In the genomic region with DNA sequence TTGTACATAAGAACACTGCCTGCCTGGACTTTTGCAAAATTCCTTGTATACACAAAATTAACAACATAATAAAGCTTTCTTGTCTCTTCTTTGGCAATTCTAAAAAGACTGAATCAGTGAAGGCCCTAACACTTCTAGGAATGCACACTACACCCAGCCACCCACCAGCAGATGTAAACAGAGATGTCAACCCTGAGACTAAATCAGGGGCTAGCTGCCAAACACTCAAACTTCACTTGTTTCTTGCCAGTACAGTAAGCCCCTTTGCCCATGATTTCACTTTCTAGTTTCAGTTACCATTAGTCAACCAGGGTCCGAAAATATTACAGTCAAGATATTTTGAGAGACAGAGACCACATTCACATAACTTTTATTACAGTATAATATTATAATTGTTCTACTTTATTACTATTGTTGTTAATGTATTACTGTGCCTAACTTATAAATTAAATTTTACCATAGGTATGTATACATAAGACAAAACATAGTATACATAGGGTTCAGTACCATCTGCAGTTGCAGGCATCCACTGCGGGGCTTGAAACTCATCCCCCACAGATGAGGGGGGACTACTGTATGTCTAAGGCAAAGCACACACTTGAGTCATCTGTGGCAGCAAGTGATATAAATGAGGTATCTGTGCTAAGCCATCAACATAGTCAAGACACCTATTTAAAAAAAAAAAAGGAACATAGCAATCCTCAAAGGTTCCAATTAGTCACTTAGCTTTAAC, we compare ENCODE assay signal across 12 cellular contexts. TPM values are rescaled to one million over a fixed set of nuclear protein-coding genes. Genes with fewer than 3 reads are reported as not detected.
DNase-seq lines count a peak whose midpoint lies in the region; ATAC-seq and TF ChIP-seq lines count a peak whose summit lies in the region.
"Had no signal": no experiment of that assay in that cellular context is flagged by ENCODE, and none has a peak within 500 bp of the region (broad histone marks: within the 10 kb centered on the region; RNA-seq: fewer than 3 reads in every experiment).

No MANE protein-coding gene starts in this region.

- H3K4me3 Mint-ChIP-seq in activated CD8-positive, alpha-beta memory T cell treated with anti-CD3 and anti-CD28 coated beads, Interleukin-2, amount 10 ng/mL, durations not matched to agents 7 days and 5 days: no peak overlapping the region
- H3K4me3 Mint-ChIP-seq: neural crest cell had no signal

- H3K27me3 Mint-ChIP-seq in activated CD8-positive, alpha-beta memory T cell treated with anti-CD3 and anti-CD28 coated beads, Interleukin-2, amount 10 ng/mL, durations not matched to agents 7 days and 5 days: no peaks in the 10 kb centered on the region

- H3K36me3 ChIP-seq in PC-3 (ENCODE audit: low read depth, low read length) (no peaks in the 10 kb centered on the region; the same call in 1 of the 2 replicates), gastrocnemius medialis (no peaks in the 10 kb centered on the region)

- no TSS peak for BruUV-seq in PC-3 (replicated peaks; lab: Mats Ljungman, UMichigan)

- peaks cover 9% of the 10 kb centered on the region for H4K20me1 ChIP-seq in PC-3 (ENCODE audit: low read length)

- H3K9me3 Mint-ChIP-seq in activated CD8-positive, alpha-beta memory T cell treated with anti-CD3 and anti-CD28 coated beads, Interleukin-2, amount 10 ng/mL, durations not matched to agents 7 days and 5 days (ENCODE audit: low read depth): no peaks in the 10 kb centered on the region
- H3K9me3 Mint-ChIP-seq: neural crest cell had no signal

- CTCF ChIA-PET in activated CD8-positive, alpha-beta memory T cell treated with anti-CD3 and anti-CD28 coated beads, Interleukin-2, amount 10 ng/mL, durations not matched to agents 7 days and 5 days (lab: Charles Lee): interaction anchor here (0.8 to 1.2 kb wide), 2 partner anchors 8 to 13 kb away, joined by 5 to 6 read pairs; no protein-coding TSS in a partner anchor
- CTCF ChIA-PET in PC-3 (lab: Charles Lee): interaction anchor here (0.6 to 0.7 kb wide), 2 partner anchors 25 to 66 kb away, joined by 4 read pairs; no protein-coding TSS in a partner anchor
- CTCF ChIA-PET in GM10248 (lab: Yijun Ruan, JAX): interaction anchor here (1.5 to 7.1 kb wide), 3 partner anchors 7 to 13 kb away, joined by 3 to 58 read pairs (median 18); no protein-coding TSS in a partner anchor

- no peaks in the 10 kb centered on the region for H3K9me2 ChIP-seq in PC-3 (replicated peaks; ENCODE audit: low read length)

- intact Hi-C loops in PC-3 (cut with micrococcal nuclease): no loop called here
- intact Hi-C loops in gastrocnemius medialis (cut with DNase I; ENCODE audit: low total_unique reads): no loop called here

- H3K4me2 ChIP-seq in PC-3 (ENCODE audit: low read length): no peak overlapping the region

- H3K27me3 ChIP-seq in PC-3 (ENCODE audit: low read length) (no peaks in the 10 kb centered on the region), gastrocnemius medialis (no peaks in the 10 kb centered on the region)
- H3K27me3 ChIP-seq: dorsolateral prefrontal cortex, tibial artery had no signal

- H3K27ac Mint-ChIP-seq in activated CD8-positive, alpha-beta memory T cell treated with anti-CD3 and anti-CD28 coated beads, Interleukin-2, amount 10 ng/mL, durations not matched to agents 7 days and 5 days: no peak overlapping the region

- H3K4me1 ChIP-seq in PC-3 (ENCODE audit: insufficient read depth, low read length) (peaks cover 28% of the 10 kb centered on the region), gastrocnemius medialis (peaks cover 65 to 69% of the 10 kb centered on the region in 2 donors)

- no peaks in the 10 kb centered on the region for H3K9me3 ChIP-seq in PC-3 (ENCODE audit: low read length)
- no peaks in the 10 kb centered on the region for H3K9me3 ChIP-seq in gastrocnemius medialis
- H3K9me3 ChIP-seq: tibial artery had no signal

- peak; percentile 30 for ATAC-seq in activated CD8-positive, alpha-beta memory T cell treated with anti-CD3 and anti-CD28 coated beads, Interleukin-2, amount 10 ng/mL, durations not matched to agents 7 days and 5 days
- ATAC-seq in PC-3 (peak; percentile 10; the same call in 1 of the 2 replicates), gastrocnemius medialis (no peak)

- no peak for DNase-seq in activated CD8-positive, alpha-beta memory T cell treated with anti-CD3 and anti-CD28 coated beads, Interleukin-2, amount 10 ng/mL, durations not matched to agents 7 days and 5 days
- DNase-seq in activated CD8-positive, alpha-beta memory T cell treated with anti-CD3 and anti-CD28 coated beads, Interleukin-2, amount 50 U/mL, for 48 hours: no peak
- DNase-seq in PC-3 (no peak), fibroblast of peridontal ligament (ENCODE audit: extremely low read depth) (peak; percentile 21), gastrocnemius medialis (no peak), GM10248 (ENCODE audit: extremely low spot score) (no peak), medulla oblongata (ENCODE audit: extremely low spot score) (no peak), NCI-H1092 (lab: John Stamatoyannopoulos, UW) (no peak)
- DNase-seq: dorsolateral prefrontal cortex, NCI-H1417, tibial artery had no signal

- no peak overlapping the region for H3K9ac ChIP-seq in PC-3 (ENCODE audit: low read length)

- H3K27ac ChIP-seq in PC-3 (ENCODE audit: low read length) (no peak overlapping the region), gastrocnemius medialis (peak overlapping the region; percentile 35 to 62 (median 50))

- H2AFZ ChIP-seq in PC-3 (ENCODE audit: low read length): no peak overlapping the region

- H3K4me3 ChIP-seq in PC-3 (ENCODE audit: low read length): no peak overlapping the region
- H3K4me3 ChIP-seq in gastrocnemius medialis: no peak overlapping the region
- H3K4me3 ChIP-seq: dorsolateral prefrontal cortex, tibial artery had no signal

- TF ChIP-seq CTCF in PC-3 (conservative IDR thresholded peaks at IDR 0.05; ENCODE audit: low read depth, low read length): no peak
- no peak for TF ChIP-seq CTCF in gastrocnemius medialis (IDR thresholded peaks at IDR 0.05 in 4 of 5, conservative IDR thresholded peaks at IDR 0.05 in 1 of 5)
- TF ChIP-seq CTCF in GM10248 (IDR thresholded peaks at IDR 0.05; ENCODE audit: control extremely low read depth, extremely low read depth, low read depth, missing control alignments): no peak

- H3K4me1 Mint-ChIP-seq in activated CD8-positive, alpha-beta memory T cell treated with anti-CD3 and anti-CD28 coated beads, Interleukin-2, amount 10 ng/mL, durations not matched to agents 7 days and 5 days: peaks cover 22% of the 10 kb centered on the region

- POLR2A ChIA-PET in PC-3 (lab: Charles Lee; ENCODE audit: unreplicated experiment): no interaction called here
- POLR2A ChIA-PET in GM10248 (lab: Yijun Ruan, JAX): no interaction called here

- in situ Hi-C loops in gastrocnemius medialis (cut with MboI; ENCODE audit: low sequenced_read_pairs in 4 of 4): no loop called here

- no peak for TF ChIP-seq POLR2A in gastrocnemius medialis (IDR thresholded peaks at IDR 0.05)

- H3F3A ChIP-seq in PC-3 (ENCODE audit: low read length, unreplicated experiment): no peaks in the 10 kb centered on the region

- peaks cover 81% of the 10 kb centered on the region for H3K79me2 ChIP-seq in PC-3 (ENCODE audit: low read length)

- peaks cover 7% of the 10 kb centered on the region for H3K36me3 Mint-ChIP-seq in activated CD8-positive, alpha-beta memory T cell treated with anti-CD3 and anti-CD28 coated beads, Interleukin-2, amount 10 ng/mL, durations not matched to agents 7 days and 5 days

RNA-seq across cellular contexts. Expression of a gene that starts 15.3 kb away (rescaled TPM):
- total RNA-seq in activated CD8-positive, alpha-beta memory T cell treated with anti-CD3 and anti-CD28 coated beads, Interleukin-2, amount 10 ng/mL, durations not matched to agents 7 days and 5 days: 10 to 100 TPM; 39.9 to 45.4 TPM
- total RNA-seq in PC-3 (2014; rRNA removed): 17.5 and 21.0 TPM in 2 replicates
- total RNA-seq in gastrocnemius medialis: 10 to 100 TPM; 45.9 to 96.6 (median 66.8) TPM

RNA-seq across cellular contexts. Expression of a gene that starts 53.7 kb away (rescaled TPM):
- 1 to 10 TPM; 5.5 to 6.1 TPM for total RNA-seq in activated CD8-positive, alpha-beta memory T cell treated with anti-CD3 and anti-CD28 coated beads, Interleukin-2, amount 10 ng/mL, durations not matched to agents 7 days and 5 days
- total RNA-seq in PC-3 (2014; rRNA removed) (19.0 and 19.9 TPM in 2 replicates), gastrocnemius medialis (10 to 100 TPM; 13.7 to 19.7 (median 16.5) TPM)

Comparison
In these comparisons a context has a peak if more than half of its experiments do, and no peak if none do; other contexts are left out.
1. ATAC-seq: peak in activated CD8-positive, alpha-beta memory T cell treated with anti-CD3 and anti-CD28 coated beads, Interleukin-2, amount 10 ng/mL, durations not matched to agents 7 days and 5 days (single experiment) and PC-3 (single experiment); none in gastrocnemius medialis (0 of 2).